ENCODE assay signal across 13 cellular contexts in genomic region chr15:61050844-61051569, GRCh38.
DNase-seq lines count a peak whose midpoint lies in the region; ATAC-seq and TF ChIP-seq lines count a peak whose summit lies in the region.
"Had no signal": no experiment of that assay in that cellular context is flagged by ENCODE, and none has a peak within 500 bp of the region (broad histone marks: within the 10 kb centered on the region; RNA-seq: fewer than 3 reads in every experiment).

No MANE protein-coding gene starts in this region.

- H3K36me3 ChIP-seq in left ventricle myocardium inferior (no peaks in the 10 kb centered on the region), transverse colon (no peaks in the 10 kb centered on the region)
- H3K36me3 ChIP-seq: spleen had no signal

- intact Hi-C loops in Right ventricle myocardium superior (cut with DNase I) (loop anchor here (5.0 to 10.0 kb wide), 2 partner anchors 464 to 536 kb away; no protein-coding TSS in a partner anchor), left ventricle myocardium inferior (cut with micrococcal nuclease) (no loop called here), transverse colon (cut with DNase I; ENCODE audit: low total_unique reads) (loop anchor here (2.0 kb wide), 1 partner anchor 464 kb away; no protein-coding TSS in a partner anchor)

- no peak overlapping the region for H3K4me3 ChIP-seq in left ventricle myocardium inferior
- no peak overlapping the region for H3K4me3 ChIP-seq in transverse colon
- H3K4me3 ChIP-seq: spleen had no signal

- H3K27me3 ChIP-seq in left ventricle myocardium inferior (ENCODE audit: low read depth) = no peaks in the 10 kb centered on the region
- H3K27me3 ChIP-seq in transverse colon = no peaks in the 10 kb centered on the region

- H3K36me3 Mint-ChIP-seq in naive thymus-derived CD8-positive, alpha-beta T cell = no peaks in the 10 kb centered on the region

- no peak for TF ChIP-seq POLR2A in transverse colon (IDR thresholded peaks at IDR 0.05)

- H3K27ac Mint-ChIP-seq in naive thymus-derived CD8-positive, alpha-beta T cell = no peak overlapping the region

- ATAC-seq in Right ventricle myocardium superior (ENCODE audit: poor library complexity) (peak; percentile 21), HG03354 (IDR thresholded peaks at IDR 0.05; ENCODE audit: poor library complexity, severe bottlenecking, unreplicated experiment) (no peak), GM19395 (IDR thresholded peaks at IDR 0.05; ENCODE audit: unreplicated experiment) (no peak)
- ATAC-seq in naive thymus-derived CD8-positive, alpha-beta T cell = no peak

- H3K4me1 Mint-ChIP-seq in naive thymus-derived CD8-positive, alpha-beta T cell = no peaks in the 10 kb centered on the region

- no peak for TF ChIP-seq CTCF in left ventricle myocardium inferior (IDR thresholded peaks at IDR 0.05; ENCODE audit: borderline replicate concordance)
- no peak for TF ChIP-seq CTCF in transverse colon (IDR thresholded peaks at IDR 0.05)

- no peak overlapping the region for H3K27ac ChIP-seq in left ventricle myocardium inferior (replicated peaks)
- H3K27ac ChIP-seq in transverse colon = peak overlapping the region; percentile 11 to 25 (median 20)
- H3K27ac ChIP-seq: spleen had no signal

- POLR2A ChIA-PET in naive thymus-derived CD8-positive, alpha-beta T cell (lab: Charles Lee) = no interaction called here

- peaks cover 13% of the 10 kb centered on the region for H3K4me1 ChIP-seq in left ventricle myocardium inferior
- no peaks in the 10 kb centered on the region for H3K4me1 ChIP-seq in transverse colon
- H3K4me1 ChIP-seq: Caco-2 had no signal

- H3K9me3 Mint-ChIP-seq in naive thymus-derived CD8-positive, alpha-beta T cell = no peaks in the 10 kb centered on the region

- H3K27me3 Mint-ChIP-seq in naive thymus-derived CD8-positive, alpha-beta T cell = peaks cover 6 to 45% (median 8%) of the 10 kb centered on the region in 5 donors

- no peak for TF ChIP-seq EP300 in transverse colon (IDR thresholded peaks at IDR 0.05; ENCODE audit: low read depth)

- 71% methylated on average over 1 to 6 of the region's 6 CpGs for WGBS in transverse colon (ENCODE audit: low coverage in 1 of 2), 2 donors

- DNase-seq in Right ventricle myocardium superior (no peak), left ventricle myocardium inferior (no peak), SW480 (ENCODE audit: low spot score) (peak; percentile 31), kidney tubule cell (ENCODE audit: low spot score) (peak; percentile 59), transverse colon (no peak)
- no peak for DNase-seq in naive thymus-derived CD8-positive, alpha-beta T cell
- DNase-seq: activated CD4-positive, alpha-beta T cell treated with anti-CD3 and anti-CD28 coated beads, Interleukin-2, amount 50 U/mL, for 4 hours; cortex of kidney; NCI-H446 treated with DMSO at 0.1 percent for 48 hours; spleen had no signal

- H3K4me3 Mint-ChIP-seq in naive thymus-derived CD8-positive, alpha-beta T cell = no peak overlapping the region

- in situ Hi-C loops in transverse colon (cut with MboI; ENCODE audit: low pct_ligation_motif_present in 1 of 4, low pct_unique_long_range_greater_than_20kb in 1 of 4, low sequenced_read_pairs in 3 of 4) = loop anchor here in 3 of 4 donors (10.0 to 25.0 kb wide), 2 partner anchors 464 to 466 kb away; no protein-coding TSS in a partner anchor

- no peaks in the 10 kb centered on the region for H3K9me3 ChIP-seq in left ventricle myocardium inferior (replicated peaks)
- H3K9me3 ChIP-seq in transverse colon = no peaks in the 10 kb centered on the region
- H3K9me3 ChIP-seq: Caco-2, spleen had no signal

Comparison
In these comparisons a context has a peak if more than half of its experiments do, and no peak if none do; other contexts are left out.
1. DNase-seq: peak in SW480 (single experiment) and kidney tubule cell (single experiment); none in Right ventricle myocardium superior (single experiment), left ventricle myocardium inferior (single experiment), transverse colon (single experiment) and naive thymus-derived CD8-positive, alpha-beta T cell (0 of 10).